Comparison of ENCODE assay signal across 1 cellular context in the genomic region with DNA sequence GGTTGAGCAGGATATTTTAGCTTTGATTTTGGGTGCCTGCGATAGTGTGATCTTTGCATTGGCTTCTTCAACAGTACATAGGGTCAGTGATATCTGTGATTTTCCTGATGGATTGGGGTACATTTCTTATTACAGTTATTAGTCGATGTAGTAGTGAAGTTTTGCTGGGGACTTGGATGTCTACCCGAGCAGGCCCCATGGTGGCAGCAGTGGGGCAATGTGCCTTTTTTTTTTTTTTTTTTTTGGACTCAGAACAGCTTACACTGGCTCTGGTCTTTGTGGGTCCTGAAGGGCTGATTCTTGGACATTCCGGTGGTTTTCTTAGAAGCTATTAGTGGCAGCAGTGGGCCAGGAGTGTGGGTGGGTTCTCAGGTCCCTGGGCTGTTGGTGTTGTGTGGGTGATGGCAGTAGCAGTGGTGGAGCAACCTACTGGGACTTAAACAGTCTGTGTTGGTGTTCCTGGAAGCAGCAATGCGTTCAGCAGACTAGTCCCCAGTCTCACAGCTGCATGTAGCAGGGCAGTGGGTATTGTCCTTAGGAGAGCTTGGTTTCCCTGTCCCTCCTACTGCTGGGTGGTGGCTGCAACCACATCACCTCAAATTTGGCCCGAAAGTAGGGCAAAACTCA.
TF ChIP-seq lines count a peak whose summit lies in the region.

No MANE protein-coding gene starts in this region.

TF ChIP-seq in GM23338, 12 proteins besides CTCF, POLR2A, EP300 and RAD21 (continued from another document):
- TF ChIP-seq, protein P1, sequence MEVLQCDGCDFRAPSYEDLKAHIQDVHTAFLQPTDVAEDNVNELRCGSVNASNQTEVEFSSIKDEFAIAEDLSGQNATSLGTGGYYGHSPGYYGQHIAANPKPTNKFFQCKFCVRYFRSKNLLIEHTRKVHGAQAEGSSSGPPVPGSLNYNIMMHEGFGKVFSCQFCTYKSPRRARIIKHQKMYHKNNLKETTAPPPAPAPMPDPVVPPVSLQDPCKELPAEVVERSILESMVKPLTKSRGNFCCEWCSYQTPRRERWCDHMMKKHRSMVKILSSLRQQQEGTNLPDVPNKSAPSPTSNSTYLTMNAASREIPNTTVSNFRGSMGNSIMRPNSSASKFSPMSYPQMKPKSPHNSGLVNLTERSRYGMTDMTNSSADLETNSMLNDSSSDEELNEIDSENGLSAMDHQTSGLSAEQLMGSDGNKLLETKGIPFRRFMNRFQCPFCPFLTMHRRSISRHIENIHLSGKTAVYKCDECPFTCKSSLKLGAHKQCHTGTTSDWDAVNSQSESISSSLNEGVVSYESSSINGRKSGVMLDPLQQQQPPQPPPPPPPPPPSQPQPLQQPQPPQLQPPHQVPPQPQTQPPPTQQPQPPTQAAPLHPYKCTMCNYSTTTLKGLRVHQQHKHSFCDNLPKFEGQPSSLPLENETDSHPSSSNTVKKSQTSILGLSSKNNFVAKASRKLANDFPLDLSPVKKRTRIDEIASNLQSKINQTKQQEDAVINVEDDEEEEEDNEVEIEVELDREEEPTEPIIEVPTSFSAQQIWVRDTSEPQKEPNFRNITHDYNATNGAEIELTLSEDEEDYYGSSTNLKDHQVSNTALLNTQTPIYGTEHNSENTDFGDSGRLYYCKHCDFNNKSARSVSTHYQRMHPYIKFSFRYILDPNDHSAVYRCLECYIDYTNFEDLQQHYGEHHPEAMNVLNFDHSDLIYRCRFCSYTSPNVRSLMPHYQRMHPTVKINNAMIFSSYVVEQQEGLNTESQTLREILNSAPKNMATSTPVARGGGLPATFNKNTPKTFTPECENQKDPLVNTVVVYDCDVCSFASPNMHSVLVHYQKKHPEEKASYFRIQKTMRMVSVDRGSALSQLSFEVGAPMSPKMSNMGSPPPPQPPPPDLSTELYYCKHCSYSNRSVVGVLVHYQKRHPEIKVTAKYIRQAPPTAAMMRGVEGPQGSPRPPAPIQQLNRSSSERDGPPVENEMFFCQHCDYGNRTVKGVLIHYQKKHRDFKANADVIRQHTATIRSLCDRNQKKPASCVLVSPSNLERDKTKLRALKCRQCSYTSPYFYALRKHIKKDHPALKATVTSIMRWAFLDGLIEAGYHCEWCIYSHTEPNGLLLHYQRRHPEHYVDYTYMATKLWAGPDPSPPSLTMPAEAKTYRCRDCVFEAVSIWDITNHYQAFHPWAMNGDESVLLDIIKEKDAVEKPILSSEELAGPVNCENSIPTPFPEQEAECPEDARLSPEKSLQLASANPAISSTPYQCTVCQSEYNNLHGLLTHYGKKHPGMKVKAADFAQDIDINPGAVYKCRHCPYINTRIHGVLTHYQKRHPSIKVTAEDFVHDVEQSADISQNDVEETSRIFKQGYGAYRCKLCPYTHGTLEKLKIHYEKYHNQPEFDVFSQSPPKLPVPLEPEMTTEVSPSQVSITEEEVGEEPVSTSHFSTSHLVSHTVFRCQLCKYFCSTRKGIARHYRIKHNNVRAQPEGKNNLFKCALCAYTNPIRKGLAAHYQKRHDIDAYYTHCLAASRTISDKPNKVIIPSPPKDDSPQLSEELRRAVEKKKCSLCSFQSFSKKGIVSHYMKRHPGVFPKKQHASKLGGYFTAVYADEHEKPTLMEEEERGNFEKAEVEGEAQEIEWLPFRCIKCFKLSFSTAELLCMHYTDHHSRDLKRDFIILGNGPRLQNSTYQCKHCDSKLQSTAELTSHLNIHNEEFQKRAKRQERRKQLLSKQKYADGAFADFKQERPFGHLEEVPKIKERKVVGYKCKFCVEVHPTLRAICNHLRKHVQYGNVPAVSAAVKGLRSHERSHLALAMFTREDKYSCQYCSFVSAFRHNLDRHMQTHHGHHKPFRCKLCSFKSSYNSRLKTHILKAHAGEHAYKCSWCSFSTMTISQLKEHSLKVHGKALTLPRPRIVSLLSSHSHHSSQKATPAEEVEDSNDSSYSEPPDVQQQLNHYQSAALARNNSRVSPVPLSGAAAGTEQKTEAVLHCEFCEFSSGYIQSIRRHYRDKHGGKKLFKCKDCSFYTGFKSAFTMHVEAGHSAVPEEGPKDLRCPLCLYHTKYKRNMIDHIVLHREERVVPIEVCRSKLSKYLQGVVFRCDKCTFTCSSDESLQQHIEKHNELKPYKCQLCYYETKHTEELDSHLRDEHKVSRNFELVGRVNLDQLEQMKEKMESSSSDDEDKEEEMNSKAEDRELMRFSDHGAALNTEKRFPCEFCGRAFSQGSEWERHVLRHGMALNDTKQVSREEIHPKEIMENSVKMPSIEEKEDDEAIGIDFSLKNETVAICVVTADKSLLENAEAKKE (CRISPR knock-in tag; IDR thresholded peaks at IDR 0.05), result no peak
- no peak for TF ChIP-seq EZH2phosphoT487 (IDR thresholded peaks at IDR 0.05; ENCODE audit: unreplicated experiment)
- TF ChIP-seq, protein P2, sequence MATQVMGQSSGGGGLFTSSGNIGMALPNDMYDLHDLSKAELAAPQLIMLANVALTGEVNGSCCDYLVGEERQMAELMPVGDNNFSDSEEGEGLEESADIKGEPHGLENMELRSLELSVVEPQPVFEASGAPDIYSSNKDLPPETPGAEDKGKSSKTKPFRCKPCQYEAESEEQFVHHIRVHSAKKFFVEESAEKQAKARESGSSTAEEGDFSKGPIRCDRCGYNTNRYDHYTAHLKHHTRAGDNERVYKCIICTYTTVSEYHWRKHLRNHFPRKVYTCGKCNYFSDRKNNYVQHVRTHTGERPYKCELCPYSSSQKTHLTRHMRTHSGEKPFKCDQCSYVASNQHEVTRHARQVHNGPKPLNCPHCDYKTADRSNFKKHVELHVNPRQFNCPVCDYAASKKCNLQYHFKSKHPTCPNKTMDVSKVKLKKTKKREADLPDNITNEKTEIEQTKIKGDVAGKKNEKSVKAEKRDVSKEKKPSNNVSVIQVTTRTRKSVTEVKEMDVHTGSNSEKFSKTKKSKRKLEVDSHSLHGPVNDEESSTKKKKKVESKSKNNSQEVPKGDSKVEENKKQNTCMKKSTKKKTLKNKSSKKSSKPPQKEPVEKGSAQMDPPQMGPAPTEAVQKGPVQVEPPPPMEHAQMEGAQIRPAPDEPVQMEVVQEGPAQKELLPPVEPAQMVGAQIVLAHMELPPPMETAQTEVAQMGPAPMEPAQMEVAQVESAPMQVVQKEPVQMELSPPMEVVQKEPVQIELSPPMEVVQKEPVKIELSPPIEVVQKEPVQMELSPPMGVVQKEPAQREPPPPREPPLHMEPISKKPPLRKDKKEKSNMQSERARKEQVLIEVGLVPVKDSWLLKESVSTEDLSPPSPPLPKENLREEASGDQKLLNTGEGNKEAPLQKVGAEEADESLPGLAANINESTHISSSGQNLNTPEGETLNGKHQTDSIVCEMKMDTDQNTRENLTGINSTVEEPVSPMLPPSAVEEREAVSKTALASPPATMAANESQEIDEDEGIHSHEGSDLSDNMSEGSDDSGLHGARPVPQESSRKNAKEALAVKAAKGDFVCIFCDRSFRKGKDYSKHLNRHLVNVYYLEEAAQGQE (IDR thresholded peaks at IDR 0.05; ENCODE audit: unreplicated experiment), result no peak
- no peak for TF ChIP-seq POLR2AphosphoS5 (IDR thresholded peaks at IDR 0.05; ENCODE audit: low read depth)
